Comparison of ENCODE assay signal across 19 cellular contexts in the genomic region with DNA sequence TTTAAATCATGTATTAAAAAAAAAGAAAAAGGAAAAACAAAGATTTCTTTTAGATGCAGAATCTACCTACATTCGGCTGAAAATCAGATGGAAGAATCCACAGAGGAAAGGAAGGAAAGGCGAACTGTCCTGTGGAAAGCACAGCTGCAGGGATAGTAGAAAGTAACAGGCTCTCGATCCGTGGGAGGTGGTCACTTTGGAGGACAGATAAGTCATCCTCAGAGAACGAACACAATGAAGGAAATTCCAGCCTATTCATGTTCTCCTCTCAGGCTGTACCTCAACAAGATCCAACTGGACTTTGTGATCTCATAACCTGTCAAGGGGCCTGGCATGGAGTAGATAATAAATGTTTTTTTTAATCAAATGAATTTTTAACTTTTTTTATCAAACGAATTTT.
A peak's percentile ranks its signal among the peaks of the same experiment; 100 is the strongest.
DNase-seq lines count a peak whose midpoint lies in the region; ATAC-seq and TF ChIP-seq lines count a peak whose summit lies in the region.
"Had no signal": no experiment of that assay in that cellular context is flagged by ENCODE, and none has a peak within 500 bp of the region (broad histone marks: within the 10 kb centered on the region; RNA-seq: fewer than 3 reads in every experiment).

No MANE protein-coding gene starts in this region.

- ATAC-seq in RWPE2 (ENCODE audit: low read depth) (peak; percentile 79), GM21825 (IDR thresholded peaks at IDR 0.05; ENCODE audit: unreplicated experiment) (no peak)
- ATAC-seq in activated naive CD4-positive, alpha-beta T cell treated with anti-CD3 and anti-CD28 coated beads, Interleukin-2, amount 50 U/mL, for 72 hours = no peak
- ATAC-seq: GM12878 had no signal

- H3K27me3 ChIP-seq in RWPE2 (ENCODE audit: insufficient read depth, poor library complexity, severe bottlenecking) = no peaks in the 10 kb centered on the region
- H3K27me3 ChIP-seq: BE2C had no signal

- peaks cover 60% of the 10 kb centered on the region for H3K36me3 Mint-ChIP-seq in nephron (ENCODE audit: low read depth)
- no peaks in the 10 kb centered on the region for H3K36me3 Mint-ChIP-seq in activated naive CD4-positive, alpha-beta T cell treated with anti-CD3 and anti-CD28 coated beads, Interleukin-2, amount 50 U/mL, for 72 hours

- peaks cover 56% of the 10 kb centered on the region for H3K4me1 ChIP-seq in RWPE2 (ENCODE audit: insufficient read depth, poor library complexity, severe bottlenecking)
- H3K4me1 ChIP-seq: BE2C, prostate gland had no signal

- H3K4me3 ChIP-seq in RWPE2 (ENCODE audit: severe bottlenecking) = no peak overlapping the region
- H3K4me3 ChIP-seq: GM12878, lung, prostate gland had no signal

- H3K4me1 Mint-ChIP-seq in nephron = peaks cover 36% of the 10 kb centered on the region

- H3K27ac ChIP-seq in RWPE2 (ENCODE audit: poor library complexity, severe bottlenecking) = peak overlapping the region; percentile 96
- H3K27ac ChIP-seq in epithelial cell of prostate = peak overlapping the region; percentile 83
- H3K27ac ChIP-seq: prostate gland had no signal

- no peaks in the 10 kb centered on the region for H3K27me3 Mint-ChIP-seq in nephron (ENCODE audit: low read depth)
- H3K27me3 Mint-ChIP-seq: type B pancreatic cell had no signal

- DNase-seq in Daoy (ENCODE audit: low read depth) (peak; percentile 64), RWPE2 (ENCODE audit: low spot score) (no peak), epithelial cell of prostate (ENCODE audit: low read depth, low spot score) (peak; percentile 46), HuH-7 (ENCODE audit: low spot score) (no peak), DMS79 treated with DMSO at 0.1 percent for 48 hours (lab: John Stamatoyannopoulos, UW) (no peak)
- DNase-seq in activated naive CD4-positive, alpha-beta T cell treated with anti-CD3 and anti-CD28 coated beads, Interleukin-2, amount 50 U/mL, for 72 hours (ENCODE audit: low spot score in 2 of 2) = no peak
- DNase-seq: activated CD4-positive, alpha-beta T cell treated with anti-CD3 and anti-CD28 coated beads, Interleukin-2, amount 50 U/mL, for 4 hours; activated gamma-delta T cell; BE2C; erythroblast; NCI-H1694 treated with DMSO at 0.1 percent for 48 hours; NCI-H526; RPMI8226 had no signal

- no peak overlapping the region for H3K4me3 Mint-ChIP-seq in nephron
- H3K4me3 Mint-ChIP-seq: type B pancreatic cell had no signal

- peaks cover 3% of the 10 kb centered on the region for H3K9me3 Mint-ChIP-seq in nephron
- H3K9me3 Mint-ChIP-seq in activated naive CD4-positive, alpha-beta T cell treated with anti-CD3 and anti-CD28 coated beads, Interleukin-2, amount 50 U/mL, for 72 hours = no peaks in the 10 kb centered on the region
- H3K9me3 Mint-ChIP-seq: type B pancreatic cell had no signal

- no peaks in the 10 kb centered on the region for H3K36me3 ChIP-seq in RWPE2 (ENCODE audit: low read depth)
- H3K36me3 ChIP-seq: BE2C, prostate gland had no signal

- TF ChIP-seq CTCF in RWPE2 (IDR thresholded peaks at IDR 0.05; ENCODE audit: poor library complexity, severe bottlenecking) (no peak), nephron (IDR thresholded peaks at IDR 0.05; ENCODE audit: unreplicated experiment in 3 of 3) (no peak)

- H3K9me3 ChIP-seq in RWPE2 (ENCODE audit: severe bottlenecking) = no peaks in the 10 kb centered on the region
- H3K9me3 ChIP-seq: BE2C, prostate gland had no signal

- H3K27ac Mint-ChIP-seq in nephron = peak overlapping the region; percentile 50 to 64 (median 53)
- H3K27ac Mint-ChIP-seq in activated naive CD4-positive, alpha-beta T cell treated with anti-CD3 and anti-CD28 coated beads, Interleukin-2, amount 50 U/mL, for 72 hours = no peak overlapping the region
- H3K27ac Mint-ChIP-seq: type B pancreatic cell had no signal

Comparison
In these comparisons a context has a peak if more than half of its experiments do, and no peak if none do; other contexts are left out.
1. DNase-seq: peak in Daoy (single experiment) and epithelial cell of prostate (single experiment); none in RWPE2 (single experiment), HuH-7 (single experiment), DMS79 treated with DMSO at 0.1 percent for 48 hours (single experiment) and activated naive CD4-positive, alpha-beta T cell treated with anti-CD3 and anti-CD28 coated beads, Interleukin-2, amount 50 U/mL, for 72 hours (0 of 2).
2. H3K27ac Mint-ChIP-seq: peak in nephron (3 of 3); none in activated naive CD4-positive, alpha-beta T cell treated with anti-CD3 and anti-CD28 coated beads, Interleukin-2, amount 50 U/mL, for 72 hours (0 of 2).